ENCODE assay signal across 1 cellular context in genomic region chr13:43908156-43909126, GRCh38.
TF ChIP-seq lines count a peak whose summit lies in the region.

No MANE protein-coding gene starts in this region.

TF ChIP-seq in GM12878, 131 proteins besides CTCF, POLR2A, EP300 and RAD21 (continued from another document):
- TF ChIP-seq RELB (IDR thresholded peaks at IDR 0.05; ENCODE audit: low read depth) (no peak), NR2F1 (conservative IDR thresholded peaks at IDR 0.05) (no peak)
TF ChIP-seq in GM12878: peak in this region for 1.
